Comparison of ENCODE assay signal across 18 cellular contexts in genomic region chr2:70607121-70607551, GRCh38. TPM values are rescaled to one million over a fixed set of nuclear protein-coding genes. Genes with fewer than 3 reads are reported as not detected.
DNase-seq lines count a peak whose midpoint lies in the region; ATAC-seq, FAIRE-seq and TF ChIP-seq lines count a peak whose summit lies in the region.
"Had no signal": no experiment of that assay in that cellular context is flagged by ENCODE, and none has a peak within 500 bp of the region (broad histone marks: within the 10 kb centered on the region; RNA-seq: fewer than 3 reads in every experiment).

No MANE protein-coding gene starts in this region.

- FAIRE-seq in RCC 7860 (lab: Jason Lieb, UNC): peak; percentile 91

- H3K4me1 Mint-ChIP-seq in type B pancreatic cell (ENCODE audit: unreplicated experiment): no peaks in the 10 kb centered on the region

- no peak overlapping the region for H3K4me3 ChIP-seq in epithelial cell of esophagus (ENCODE audit: low read length)
- H3K4me3 ChIP-seq: sigmoid colon, suprapubic skin had no signal

- DNase-seq in COLO829 (ENCODE audit: low spot score) (peak; percentile 96), RCC 7860 (ENCODE audit: low spot score) (peak; percentile 94), epithelial cell of esophagus (ENCODE audit: low read depth) (peak; percentile 76), occipital lobe (lab: John Stamatoyannopoulos, UW) (peak; percentile 9), NCI-H2227 (lab: John Stamatoyannopoulos, UW; ENCODE audit: unreplicated experiment) (no peak), HPDE6-E6E7 (ENCODE audit: extremely low spot score) (no peak), type B pancreatic cell (ENCODE audit: extremely low spot score, unreplicated experiment) (no peak)
- DNase-seq: activated CD4-positive, alpha-beta T cell treated with anti-CD3 and anti-CD28 coated beads, Interleukin-2, amount 50 U/mL, for 48 hours; activated T-cell treated with anti-CD3 and anti-CD28 coated beads, Interleukin-2, amount 50 U/mL, for 4 hours; IMR-90; midbrain; NCI-H1092 treated with DMSO at 0.1 percent for 48 hours; sigmoid colon; stimulated activated CD4-positive, alpha-beta T cell treated with anti-CD3 and anti-CD28 coated beads, Interleukin-2, amount 100 ng/mL, for 48 hours had no signal

- no peak for TF ChIP-seq CTCF in epithelial cell of esophagus (IDR thresholded peaks at IDR 0.05; ENCODE audit: insufficient read depth, low read depth, low read length, missing control alignments)
- TF ChIP-seq CTCF in type B pancreatic cell (conservative IDR thresholded peaks at IDR 0.05): no peak

- H3K4me3 Mint-ChIP-seq in type B pancreatic cell: no peak overlapping the region
- H3K4me3 Mint-ChIP-seq: activated naive CD4-positive, alpha-beta T cell treated with anti-CD3 and anti-CD28 coated beads, Interleukin-2, amount 50 U/mL, for 24 hours; activated T-cell treated with anti-CD3 and anti-CD28 coated beads, Interleukin-2, amount 50 U/mL, for 4 hours had no signal

- H3K9me3 Mint-ChIP-seq in type B pancreatic cell: no peaks in the 10 kb centered on the region
- H3K9me3 Mint-ChIP-seq: activated naive CD4-positive, alpha-beta T cell treated with anti-CD3 and anti-CD28 coated beads, Interleukin-2, amount 50 U/mL, for 24 hours; activated T-cell treated with anti-CD3 and anti-CD28 coated beads, Interleukin-2, amount 50 U/mL, for 4 hours had no signal

- no peak for ATAC-seq in HG02571 (IDR thresholded peaks at IDR 0.05; ENCODE audit: unreplicated experiment)
- ATAC-seq: activated T-cell treated with anti-CD3 and anti-CD28 coated beads, Interleukin-2, amount 50 U/mL, for 4 hours had no signal

- H3K36me3 Mint-ChIP-seq in type B pancreatic cell: no peaks in the 10 kb centered on the region
- H3K36me3 Mint-ChIP-seq: activated naive CD4-positive, alpha-beta T cell treated with anti-CD3 and anti-CD28 coated beads, Interleukin-2, amount 50 U/mL, for 24 hours had no signal

- H3K27me3 Mint-ChIP-seq in type B pancreatic cell: peaks cover 38% of the 10 kb centered on the region
- H3K27me3 Mint-ChIP-seq: activated naive CD4-positive, alpha-beta T cell treated with anti-CD3 and anti-CD28 coated beads, Interleukin-2, amount 50 U/mL, for 24 hours had no signal

- H3K27ac Mint-ChIP-seq in type B pancreatic cell: no peak overlapping the region
- H3K27ac Mint-ChIP-seq: activated naive CD4-positive, alpha-beta T cell treated with anti-CD3 and anti-CD28 coated beads, Interleukin-2, amount 50 U/mL, for 24 hours had no signal

RNA-seq across cellular contexts. Expression of gene TGFA, which starts 53.5 kb away (rescaled TPM):
- total RNA-seq in occipital lobe: 14.2 TPM
- 6.8 and 21.0 TPM in 2 replicates for total RNA-seq in type B pancreatic cell (ENCODE audit: low replicate concordance)
- total RNA-seq: fibroblast of lung, IMR-90 had no signal

Comparison
In these comparisons a context has a peak if more than half of its experiments do, and no peak if none do; other contexts are left out.
1. DNase-seq: peak in COLO829 (single experiment), RCC 7860 (single experiment), epithelial cell of esophagus (single experiment) and occipital lobe (single experiment); none in NCI-H2227 (single experiment), HPDE6-E6E7 (single experiment) and type B pancreatic cell (single experiment).